ENCODE assay signal across 8 cellular contexts in the genomic region with DNA sequence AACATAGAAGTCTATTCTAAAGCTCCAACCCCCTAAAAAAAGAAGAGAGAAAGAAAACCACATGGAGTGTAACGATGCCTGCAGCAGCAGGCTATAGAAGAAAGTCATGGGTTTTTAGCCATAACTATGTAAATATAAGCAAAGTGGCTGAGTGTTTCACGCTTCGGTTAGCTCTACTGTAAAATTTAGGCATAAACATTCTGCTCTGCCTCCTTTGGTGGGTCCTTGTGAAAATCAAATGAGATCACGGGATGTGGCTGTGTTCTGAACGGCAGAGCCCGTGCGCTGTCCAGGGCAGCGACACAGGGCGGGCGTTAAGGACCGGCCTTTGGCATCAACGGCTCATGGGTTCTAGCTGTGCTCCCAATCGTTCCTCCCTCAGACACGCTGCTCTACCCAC.
DNase-seq lines count a peak whose midpoint lies in the region; ATAC-seq and TF ChIP-seq lines count a peak whose summit lies in the region.

No MANE protein-coding gene starts in this region.

- POLR2A ChIA-PET in activated CD8-positive, alpha-beta T cell treated with anti-CD3 and anti-CD28 coated beads for 36 hours (lab: Charles Lee) = interaction anchor here (0.6 kb wide), 1 partner anchor 18 kb away, joined by 3 read pairs; no protein-coding TSS in a partner anchor

- CTCF ChIA-PET in activated CD8-positive, alpha-beta T cell treated with anti-CD3 and anti-CD28 coated beads for 36 hours (lab: Charles Lee) = interaction anchor here (1.0 kb wide), 1 partner anchor 27 kb away, joined by 5 read pairs; no protein-coding TSS in a partner anchor

- H3K27ac ChIP-seq in H9 (ENCODE audit: insufficient read length, low read depth, low read length) (no peak overlapping the region), osteoblast (ENCODE audit: low read depth, low read length) (peak overlapping the region; percentile 45)

- no peaks in the 10 kb centered on the region for H3K79me2 ChIP-seq in H9 (ENCODE audit: insufficient read depth, low read length)
- H3K79me2 ChIP-seq in osteoblast (ENCODE audit: insufficient read depth, low read length) = no peaks in the 10 kb centered on the region

- H3K36me3 Mint-ChIP-seq in H9 (ENCODE audit: insufficient read depth in 1 of 3, low read depth in 3 of 3) = peaks cover 34 to 73% (median 38%) of the 10 kb centered on the region in 3 experiments
- H3K36me3 Mint-ChIP-seq in activated CD8-positive, alpha-beta T cell treated with anti-CD3 and anti-CD28 coated beads for 36 hours (ENCODE audit: low read depth) = peaks cover 60% of the 10 kb centered on the region

- H3K27me3 ChIP-seq in H9 (ENCODE audit: insufficient read depth, low read length) = no peaks in the 10 kb centered on the region
- no peaks in the 10 kb centered on the region for H3K27me3 ChIP-seq in osteoblast (ENCODE audit: insufficient read depth, low read length)

- no peak overlapping the region for H3K18ac ChIP-seq in H9 (ENCODE audit: insufficient read length, low read depth, low read length)

- H3K23me2 ChIP-seq in H9 (ENCODE audit: insufficient read length, low read depth, low read length, poor library complexity, severe bottlenecking) = no peaks in the 10 kb centered on the region

- H3K4me2 ChIP-seq in H9 (ENCODE audit: insufficient read depth, insufficient read length, low read length) (no peak overlapping the region), osteoblast (ENCODE audit: insufficient read depth, low read length) (peak overlapping the region; percentile 24)

- H3K14ac ChIP-seq in H9 (ENCODE audit: insufficient read depth, low read length) = no peak overlapping the region

- no peak overlapping the region for H2BK5ac ChIP-seq in H9 (ENCODE audit: insufficient read length, low read length)

- no peak overlapping the region for H4K5ac ChIP-seq in H9 (ENCODE audit: insufficient read length, low read depth, low read length)

- H3K9me3 ChIP-seq in H9 (ENCODE audit: control insufficient read depth, low read depth, low read length) (no peaks in the 10 kb centered on the region), osteoblast (ENCODE audit: low read depth, low read length) (no peaks in the 10 kb centered on the region)

- DNase-seq in H9 (no peak), NCI-H2107 (lab: John Stamatoyannopoulos, UW) (peak; percentile 4), osteoblast (ENCODE audit: insufficient read length, low spot score, missing footprints) (no peak), NCI-H748 treated with DMSO at 0.1 percent for 48 hours (lab: John Stamatoyannopoulos, UW) (no peak), AML-193 (lab: John Stamatoyannopoulos, UW) (no peak), NCI-H2196 (lab: John Stamatoyannopoulos, UW; ENCODE audit: unreplicated experiment) (no peak)
- no peak for DNase-seq in activated CD8-positive, alpha-beta T cell treated with anti-CD3 and anti-CD28 coated beads for 36 hours

- no peak overlapping the region for H4K8ac ChIP-seq in H9 (replicated peaks; ENCODE audit: insufficient read length, low read depth, low read length)

- peaks cover 27% of the 10 kb centered on the region for H3K36me3 ChIP-seq in osteoblast (ENCODE audit: insufficient read depth, low read length)

- H3K4me3 ChIP-seq in osteoblast (ENCODE audit: insufficient read depth, low read length) = peak overlapping the region; percentile 1

- H2BK120ac ChIP-seq in H9 (ENCODE audit: low read depth, low read length, poor library complexity, severe bottlenecking) = no peak overlapping the region

- peak; percentile 92 for ATAC-seq in GM18909 (IDR thresholded peaks at IDR 0.05; ENCODE audit: poor library complexity, unreplicated experiment)
- no peak for ATAC-seq in activated CD8-positive, alpha-beta T cell treated with anti-CD3 and anti-CD28 coated beads for 36 hours

- H3K79me1 ChIP-seq in H9 (ENCODE audit: insufficient read depth, low read depth, low read length, poor library complexity, severe bottlenecking) = no peaks in the 10 kb centered on the region

- no peak overlapping the region for H2AFZ ChIP-seq in H9 (ENCODE audit: low read length)
- H2AFZ ChIP-seq in osteoblast (ENCODE audit: low read length) = no peak overlapping the region

- 0 out of 5 replicates have a peak, but pooled peaks cover 0 to 3% of the 10 kb centered on the region in 2 experiments for H3K9me3 Mint-ChIP-seq in H9
- no peaks in the 10 kb centered on the region for H3K9me3 Mint-ChIP-seq in activated CD8-positive, alpha-beta T cell treated with anti-CD3 and anti-CD28 coated beads for 36 hours

- H3K56ac ChIP-seq in H9 (ENCODE audit: insufficient read length, low read depth, low read length) = no peak overlapping the region

- peak overlapping the region; percentile 48 to 87 (median 62); a peak in 5 of 7 replicates for H3K27ac Mint-ChIP-seq in H9
- no peak overlapping the region for H3K27ac Mint-ChIP-seq in activated CD8-positive, alpha-beta T cell treated with anti-CD3 and anti-CD28 coated beads for 36 hours

- no CpG with 5 or more reads among the region's 14 CpGs for WGBS in H9 (ENCODE audit: extremely low coverage, insufficient read length, low lambda C conversion rate)

- H3K23ac ChIP-seq in H9 (ENCODE audit: insufficient read length, low read depth, low read length) = no peak overlapping the region

- H4K20me1 ChIP-seq in H9 (ENCODE audit: control insufficient read depth, insufficient read depth, insufficient read length) (no peaks in the 10 kb centered on the region), osteoblast (ENCODE audit: insufficient read depth, low read length) (no peaks in the 10 kb centered on the region)

- H3K4me1 ChIP-seq in H9 (ENCODE audit: insufficient read depth, low read length) (0 out of 2 replicates have a peak, but pooled peaks cover 2% of the 10 kb centered on the region), osteoblast (ENCODE audit: insufficient read depth, low read length) (peaks cover 28% of the 10 kb centered on the region)

- TF ChIP-seq CTCF in H9 (conservative IDR thresholded peaks at IDR 0.05) = no peak
- TF ChIP-seq CTCF in osteoblast (IDR thresholded peaks at IDR 0.05; ENCODE audit: extremely low read depth, low read depth, low read length) = no peak
- no peak for TF ChIP-seq CTCF in activated CD8-positive, alpha-beta T cell treated with anti-CD3 and anti-CD28 coated beads for 36 hours (IDR thresholded peaks at IDR 0.05)

- no peak overlapping the region for H3K9ac ChIP-seq in H9 (ENCODE audit: extremely low read depth, insufficient read length, low read length)

- no peak overlapping the region for H3T11ph ChIP-seq in H9 (ENCODE audit: low read length)

- no peak overlapping the region for H4K91ac ChIP-seq in H9 (ENCODE audit: insufficient read length, low read depth, low read length)

- no peak overlapping the region for H2AK5ac ChIP-seq in H9 (ENCODE audit: insufficient read length, low read length)

- H3K4me3 Mint-ChIP-seq in H9 = no peak overlapping the region; a peak in 1 of 5 replicates
- no peak overlapping the region for H3K4me3 Mint-ChIP-seq in activated CD8-positive, alpha-beta T cell treated with anti-CD3 and anti-CD28 coated beads for 36 hours

- H2BK12ac ChIP-seq in H9 (ENCODE audit: insufficient read length, low read depth, low read length) = no peak overlapping the region

- intact Hi-C loops in activated CD8-positive, alpha-beta T cell treated with anti-CD3 and anti-CD28 coated beads for 36 hours (cut with micrococcal nuclease) = no loop called here

- H2BK20ac ChIP-seq in H9 (ENCODE audit: low read depth, low read length, poor library complexity, severe bottlenecking) = no peak overlapping the region

- no peak overlapping the region for H3K4ac ChIP-seq in H9 (ENCODE audit: low read depth, low read length)

- no peak overlapping the region for H2BK15ac ChIP-seq in H9 (ENCODE audit: low read depth, low read length)

- H3K27me3 Mint-ChIP-seq in H9 (ENCODE audit: low read depth) = no peaks in the 10 kb centered on the region
- H3K27me3 Mint-ChIP-seq in activated CD8-positive, alpha-beta T cell treated with anti-CD3 and anti-CD28 coated beads for 36 hours = no peaks in the 10 kb centered on the region

- peaks cover 20 to 21% of the 10 kb centered on the region in 2 experiments for H3K4me1 Mint-ChIP-seq in H9
- peaks cover 27% of the 10 kb centered on the region for H3K4me1 Mint-ChIP-seq in activated CD8-positive, alpha-beta T cell treated with anti-CD3 and anti-CD28 coated beads for 36 hours (ENCODE audit: low read depth)
